ENCODE assay signal across 1 cellular context in genomic region chr20:31564284-31564683, GRCh38.
TF ChIP-seq lines count a peak whose summit lies in the region.

No MANE protein-coding gene starts in this region.

TF ChIP-seq in K562, 482 proteins besides CTCF, POLR2A, EP300 and RAD21:
- TF ChIP-seq SUPT5H (IDR thresholded peaks at IDR 0.05) (0 out of 2 replicates have a peak, but pooled peaks have one; percentile 3), ZBED1 (IDR thresholded peaks at IDR 0.05) (no peak), JUNB (CRISPR knock-in tag; conservative IDR thresholded peaks at IDR 0.05) (no peak), ZNF174 (CRISPR knock-in tag; IDR thresholded peaks at IDR 0.05) (no peak), ERF (CRISPR knock-in tag; IDR thresholded peaks at IDR 0.05) (no peak)
